ENCODE assay signal across 8 cellular contexts in genomic region chr18:2978626-2979025, GRCh38. TPM values are rescaled to one million over a fixed set of nuclear protein-coding genes. Genes with fewer than 3 reads are reported as not detected.
DNase-seq lines count a peak whose midpoint lies in the region; ATAC-seq and TF ChIP-seq lines count a peak whose summit lies in the region.

No MANE protein-coding gene starts in this region.

- peaks cover 0 to 8% (median 0%) of the 10 kb centered on the region in 4 donors for H3K36me3 ChIP-seq in right lobe of liver
- no peaks in the 10 kb centered on the region for H3K36me3 ChIP-seq in vagina
- H3K36me3 ChIP-seq in Karpas-422 (ENCODE audit: insufficient read depth, low read length), result no peaks in the 10 kb centered on the region

- WGBS in right lobe of liver (ENCODE audit: insufficient coverage, low coverage, low lambda C conversion rate, missing lambda C conversion rate), result 22% methylated on average over 3 of the region's 3 CpGs

- POLR2A ChIA-PET in activated naive CD8-positive, alpha-beta T cell treated with anti-CD3 and anti-CD28 coated beads, Interleukin-2, amount 10 ng/mL, durations not matched to agents 7 days and 5 days (lab: Charles Lee), result interaction anchor here (1.0 to 5.6 kb wide), 3 partner anchors 12 to 269 kb away, joined by 4 to 75 read pairs (median 19); partner anchors contain the start of gene MYL12A

- H3K9me3 Mint-ChIP-seq in activated naive CD8-positive, alpha-beta T cell treated with anti-CD3 and anti-CD28 coated beads, Interleukin-2, amount 10 ng/mL, durations not matched to agents 7 days and 5 days, result no peaks in the 10 kb centered on the region

- DNase-seq in Caki2 (ENCODE audit: low read depth) (peak; percentile 63), right lobe of liver (no peak), vagina (ENCODE audit: extremely low spot score in 2 of 2) (no peak), Karpas-422 (no peak), epidermal melanocyte (ENCODE audit: insufficient read length, low spot score) (no peak), NCI-H524 (lab: John Stamatoyannopoulos, UW) (no peak)
- no peak for DNase-seq in activated naive CD8-positive, alpha-beta T cell treated with anti-CD3 and anti-CD28 coated beads, Interleukin-2, amount 10 ng/mL, durations not matched to agents 7 days and 5 days

- intact Hi-C loops in right lobe of liver (cut with DNase I), result no loop called here
- intact Hi-C loops in vagina (cut with DNase I), result no loop called here

- in situ Hi-C loops in Caki2 (cut with HindIII; ENCODE audit: low pct_unique_long_range_greater_than_20kb, low sequenced_read_pairs), result no loop called here

- peaks cover 32% of the 10 kb centered on the region for H3K36me3 Mint-ChIP-seq in activated naive CD8-positive, alpha-beta T cell treated with anti-CD3 and anti-CD28 coated beads, Interleukin-2, amount 10 ng/mL, durations not matched to agents 7 days and 5 days

- no peaks in the 10 kb centered on the region for H3K9me3 ChIP-seq in right lobe of liver
- H3K9me3 ChIP-seq in vagina, result no peaks in the 10 kb centered on the region
- no peaks in the 10 kb centered on the region for H3K9me3 ChIP-seq in Karpas-422 (ENCODE audit: low read length)

- H3K27me3 ChIP-seq in right lobe of liver, result no peaks in the 10 kb centered on the region
- no peaks in the 10 kb centered on the region for H3K27me3 ChIP-seq in vagina
- H3K27me3 ChIP-seq in Karpas-422 (ENCODE audit: low read length), result no peaks in the 10 kb centered on the region

- TF ChIP-seq CTCF in right lobe of liver (IDR thresholded peaks at IDR 0.05), result no peak
- TF ChIP-seq CTCF in vagina (IDR thresholded peaks at IDR 0.05), result no peak

- peak overlapping the region; percentile 89 for H3K4me3 Mint-ChIP-seq in activated naive CD8-positive, alpha-beta T cell treated with anti-CD3 and anti-CD28 coated beads, Interleukin-2, amount 10 ng/mL, durations not matched to agents 7 days and 5 days

- H3K4me3 ChIP-seq in right lobe of liver (no peak overlapping the region), vagina (no peak overlapping the region), Karpas-422 (ENCODE audit: low read length) (no peak overlapping the region)

- H3K27ac Mint-ChIP-seq in activated naive CD8-positive, alpha-beta T cell treated with anti-CD3 and anti-CD28 coated beads, Interleukin-2, amount 10 ng/mL, durations not matched to agents 7 days and 5 days, result peak overlapping the region; percentile 94

- no peak overlapping the region for H3K4me2 ChIP-seq in Karpas-422 (ENCODE audit: low read depth, low read length, poor library complexity, severe bottlenecking)

- H3K4me1 ChIP-seq in right lobe of liver, result peaks cover 0 to 60% (median 18%) of the 10 kb centered on the region in 4 donors
- peaks cover 54% of the 10 kb centered on the region for H3K4me1 ChIP-seq in vagina
- H3K4me1 ChIP-seq in Karpas-422 (ENCODE audit: low read length), result peaks cover 30% of the 10 kb centered on the region

- H3K27me3 Mint-ChIP-seq in activated naive CD8-positive, alpha-beta T cell treated with anti-CD3 and anti-CD28 coated beads, Interleukin-2, amount 10 ng/mL, durations not matched to agents 7 days and 5 days, result no peaks in the 10 kb centered on the region

- H3K27ac ChIP-seq in right lobe of liver, result peak overlapping the region; percentile 84 to 95 (median 94)
- H3K27ac ChIP-seq in vagina, result peak overlapping the region; percentile 78
- H3K27ac ChIP-seq in Karpas-422 (ENCODE audit: low read length), result no peak overlapping the region

- peak; percentile 19 for ATAC-seq in HG02884 (IDR thresholded peaks at IDR 0.05; ENCODE audit: unreplicated experiment)
- no peak for ATAC-seq in activated naive CD8-positive, alpha-beta T cell treated with anti-CD3 and anti-CD28 coated beads, Interleukin-2, amount 10 ng/mL, durations not matched to agents 7 days and 5 days (ENCODE audit: low read depth)
- peak in 1 of 4 donors; percentile 6 for ATAC-seq in right lobe of liver

- peaks cover 38% of the 10 kb centered on the region for H4K20me1 ChIP-seq in Karpas-422 (ENCODE audit: insufficient read depth, low read depth, low read length)

- H3K79me2 ChIP-seq in Karpas-422 (ENCODE audit: low read length), result no peaks in the 10 kb centered on the region; the same call in 1 of the 2 replicates

- no peak overlapping the region for H2AFZ ChIP-seq in Karpas-422 (ENCODE audit: low read length)

- peaks cover 65% of the 10 kb centered on the region for H3K4me1 Mint-ChIP-seq in activated naive CD8-positive, alpha-beta T cell treated with anti-CD3 and anti-CD28 coated beads, Interleukin-2, amount 10 ng/mL, durations not matched to agents 7 days and 5 days

- H3K9me2 ChIP-seq in Karpas-422 (replicated peaks; ENCODE audit: insufficient read depth, low read length), result no peaks in the 10 kb centered on the region

- TF ChIP-seq POLR2A in right lobe of liver (IDR thresholded peaks at IDR 0.05) (no peak), vagina (IDR thresholded peaks at IDR 0.05) (no peak)

- H3K9ac ChIP-seq in Karpas-422 (ENCODE audit: low read length), result no peak overlapping the region

RNA-seq across cellular contexts. Expression of gene LPIN2, which starts 34.3 kb away (rescaled TPM):
- total RNA-seq in Caki2 (2014; rRNA removed; shearing (Covaris generic); ENCODE audit: low replicate concordance), result 30.4 and 31.6 TPM in 2 replicates
- 10 to 100 TPM; 91.0 to 93.9 TPM for total RNA-seq in activated naive CD8-positive, alpha-beta T cell treated with anti-CD3 and anti-CD28 coated beads, Interleukin-2, amount 10 ng/mL, durations not matched to agents 7 days and 5 days
- total RNA-seq in right lobe of liver (100 to 1,000 TPM in 5 of 6 experiments, 10 to 100 TPM in 1; 64.9 to 175 (median 150) TPM), vagina (19.4 TPM)
- 8.5 and 13.7 TPM in 2 replicates for total RNA-seq in Karpas-422 (2014; rRNA removed; shearing (Covaris generic); ENCODE audit: low replicate concordance)
